30 cellular contexts compared by ENCODE assay signal in the genomic region with DNA sequence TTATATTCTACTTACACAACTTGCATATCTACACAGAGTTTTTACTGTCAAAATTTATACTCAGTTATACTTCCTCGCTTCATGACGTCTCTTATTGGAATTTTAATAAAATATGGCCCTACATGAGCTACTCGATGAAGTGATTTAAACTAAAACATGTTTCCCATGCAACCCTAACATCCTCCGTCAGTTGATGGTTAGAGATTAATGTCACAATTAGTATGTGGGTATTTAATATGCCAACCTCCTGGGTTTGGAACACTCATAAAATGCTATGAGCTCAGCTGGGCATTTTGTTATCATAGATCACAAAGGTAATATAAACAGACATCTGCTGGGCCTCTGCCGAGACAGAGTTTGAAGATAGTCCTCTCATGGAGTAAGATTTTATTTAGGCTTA.
"Had no signal": no experiment of that assay in that cellular context is flagged by ENCODE, and none has a peak within 500 bp of the region (broad histone marks: within the 10 kb centered on the region; RNA-seq: fewer than 3 reads in every experiment).

No MANE protein-coding gene starts in this region.

- H3K27ac ChIP-seq: Peyer's patch, SJSA1 had no signal

- H3K9me3 ChIP-seq: Peyer's patch, SJSA1 had no signal

- DNase-seq: activated CD4-positive, alpha-beta T cell treated with anti-CD3 and anti-CD28 coated beads for 36 hours; activated CD4-positive, alpha-beta T cell treated with anti-CD3 and anti-CD28 coated beads, Interleukin-2, amount 10 ng/mL, durations not matched to agents 7 days and 5 days; activated CD4-positive, alpha-beta T cell treated with anti-CD3 and anti-CD28 coated beads, Interleukin-2, amount 50 U/mL, for 48 hours; activated CD8-positive, alpha-beta T cell treated with anti-CD3 and anti-CD28 coated beads, Interleukin-2, amount 10 ng/mL, durations not matched to agents 7 days and 5 days; activated gamma-delta T cell; activated naive CD4-positive, alpha-beta T cell treated with Interleukin-2 at 50 U/mL for 16 hours; activated naive CD8-positive, alpha-beta T cell treated with anti-CD3 and anti-CD28 coated beads, Interleukin-2, amount 10 ng/mL, durations not matched to agents 7 days and 5 days; activated T-cell treated with anti-CD3 and anti-CD28 coated beads, Interleukin-2, amount 50 U/mL, for 24 hours; caudate nucleus; cerebellar nuclear complex; cortex of kidney; MM.1S; NCI-H1092 treated with DMSO at 0.1 percent for 48 hours; NCI-H1417 treated with DMSO at 0.1 percent for 48 hours; NCI-H187 treated with DMSO at 0.1 percent for 48 hours; NCI-H2081; NCI-H2171 treated with DMSO at 0.1 percent for 48 hours; NCI-H2227 treated with DMSO at 0.1 percent for 48 hours; NCI-H446 treated with DMSO at 0.1 percent for 48 hours; NCI-H524; NK-92 treated with Interleukin-12 subunit alpha and Interleukin-12 subunit beta, amount 100 ng/mL, for 24 hours; PC-3; Peyer's patch; RPMI8226; SHP77 treated with DMSO at 0.1 percent for 48 hours; SW 1271; T-helper 1 cell; T-helper 2 cell; T1000 had no signal

- H3K36me3 ChIP-seq: Peyer's patch, SJSA1 had no signal

- H3K27me3 ChIP-seq: Peyer's patch, SJSA1 had no signal

- H3K4me3 ChIP-seq: Peyer's patch, SJSA1 had no signal

- H3K4me1 ChIP-seq: Peyer's patch, SJSA1 had no signal

- ATAC-seq: activated CD4-positive, alpha-beta T cell treated with anti-CD3 and anti-CD28 coated beads for 36 hours; activated CD8-positive, alpha-beta T cell treated with anti-CD3 and anti-CD28 coated beads, Interleukin-2, amount 10 ng/mL, durations not matched to agents 7 days and 5 days; PC-3 had no signal
